In the genomic region with DNA sequence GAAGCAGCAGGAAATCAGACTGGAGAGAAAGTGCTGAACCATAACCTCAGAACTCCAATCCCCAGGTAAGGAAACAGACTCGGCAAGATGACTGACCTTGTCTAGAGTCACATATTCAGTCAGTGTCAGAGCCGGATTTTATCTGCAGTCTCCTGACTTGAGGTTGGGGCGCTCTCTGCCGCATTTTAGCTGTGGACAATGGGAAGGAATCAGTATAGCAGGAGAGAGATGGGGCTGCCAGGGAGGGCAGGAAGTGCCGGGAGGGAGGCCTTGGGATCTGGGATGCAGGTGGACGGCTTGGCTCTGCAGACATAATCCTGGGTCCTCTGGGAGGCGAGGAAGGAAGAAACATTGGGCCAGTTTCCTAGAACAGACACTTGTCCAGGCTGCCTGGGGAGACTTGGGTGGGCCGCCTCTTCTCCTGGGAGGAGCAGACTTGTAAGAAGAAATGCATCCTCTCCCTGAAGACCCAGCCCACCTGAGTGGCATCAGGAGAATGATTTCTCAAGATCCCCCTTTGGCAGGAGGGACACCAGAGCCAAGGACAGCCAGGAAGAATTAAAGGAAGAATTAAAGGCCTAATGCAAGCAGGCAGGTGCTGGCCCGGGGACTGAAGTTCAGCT, we compare ENCODE assay signal across 1 cellular context.
TF ChIP-seq lines count a peak whose summit lies in the region.

No MANE protein-coding gene starts in this region.

TF ChIP-seq in GM23338, 12 proteins besides CTCF, POLR2A, EP300 and RAD21 (continued from another document):
- TF ChIP-seq JUNB (IDR thresholded peaks at IDR 0.05; ENCODE audit: unreplicated experiment), result no peak
- TF ChIP-seq STAT1 (IDR thresholded peaks at IDR 0.05; ENCODE audit: unreplicated experiment), result no peak
- no peak for TF ChIP-seq EZH2 (IDR thresholded peaks at IDR 0.05; ENCODE audit: low read depth, unreplicated experiment)
TF ChIP-seq in GM23338: peak in this region for 0.
